Comparison of ENCODE assay signal across 21 cellular contexts in genomic region chr2:234462218-234462992, GRCh38. TPM values are rescaled to one million over a fixed set of nuclear protein-coding genes. Genes with fewer than 3 reads are reported as not detected.
A peak's percentile ranks its signal among the peaks of the same experiment; 100 is the strongest.
DNase-seq lines count a peak whose midpoint lies in the region; ATAC-seq, FAIRE-seq and TF ChIP-seq lines count a peak whose summit lies in the region.
"Had no signal": no experiment of that assay in that cellular context is flagged by ENCODE, and none has a peak within 500 bp of the region (broad histone marks: within the 10 kb centered on the region; RNA-seq: fewer than 3 reads in every experiment).

No MANE protein-coding gene starts in this region.

- no peak overlapping the region for H3K27ac ChIP-seq in kidney (ENCODE audit: low read depth in 2 of 2, low read length in 2 of 2)
- H3K27ac ChIP-seq: dorsolateral prefrontal cortex, esophagus muscularis mucosa, psoas muscle had no signal

- ATAC-seq in naive thymus-derived CD8-positive, alpha-beta T cell, result no peak
- ATAC-seq: heart left ventricle; psoas muscle; stimulated activated naive B cell treated with anti-CD40 and anti-IgM and Interleukin-4, amounts not matched to agents 10 μg/mL and 1 μg/mL and 100 μg/mL, for 72 hours had no signal

- no peak for FAIRE-seq in kidney (lab: Jason Lieb, UNC)
- FAIRE-seq in frontal cortex (lab: Jason Lieb, UNC), result no peak
- FAIRE-seq: GM19239 had no signal

- no peak for DNase-seq in activated CD4-positive, alpha-beta T cell treated with anti-CD3 and anti-CD28 coated beads, Interleukin-2, amount 10 ng/mL, durations not matched to agents 24 days and 14 days
- no peak for DNase-seq in activated CD4-positive, alpha-beta T cell treated with anti-CD3 and anti-CD28 coated beads for 1 hour
- DNase-seq in HuH-7 (ENCODE audit: low spot score) (peak; percentile 23), kidney (no peak), Kasumi-1 (lab: John Stamatoyannopoulos, UW) (no peak), frontal cortex (ENCODE audit: low spot score in 2 of 2) (no peak)
- DNase-seq in activated T-helper 2 cell treated with anti-CD3 and anti-CD28 coated beads, Interferon-gamma antibody, Interleukin-2, Interleukin-4, amounts not matched to agents 10 μg/mL and 5 μg/mL and 100 μg/mL, durations not matched to agents 14 hours and 24 hours and 36 hours (ENCODE audit: low spot score), result no peak
- no peak for DNase-seq in naive thymus-derived CD8-positive, alpha-beta T cell
- DNase-seq: activated CD4-positive, alpha-beta T cell treated with anti-CD3 and anti-CD28 coated beads, Interleukin-2, amount 50 U/mL, for 4 hours; activated gamma-delta T cell; C1 segment of cervical spinal cord; dorsolateral prefrontal cortex; heart left ventricle; islet precursor cell; Peyer's patch; psoas muscle; stimulated activated naive B cell treated with anti-CD40 and anti-IgM and Interleukin-4, amounts not matched to agents 10 μg/mL and 1 μg/mL and 100 μg/mL, for 72 hours had no signal

- H3K36me3 ChIP-seq in kidney (ENCODE audit: control insufficient read depth in 1 of 2, insufficient read depth in 2 of 2, low read length in 2 of 2), result no peaks in the 10 kb centered on the region
- H3K36me3 ChIP-seq: esophagus muscularis mucosa, heart left ventricle, Peyer's patch had no signal

- H3K27me3 Mint-ChIP-seq in activated CD4-positive, alpha-beta T cell treated with anti-CD3 and anti-CD28 coated beads, Interleukin-2, amount 10 ng/mL, durations not matched to agents 24 days and 14 days, result no peaks in the 10 kb centered on the region
- H3K27me3 Mint-ChIP-seq in activated T-helper 2 cell treated with anti-CD3 and anti-CD28 coated beads, Interferon-gamma antibody, Interleukin-2, Interleukin-4, amounts not matched to agents 10 μg/mL and 5 μg/mL and 100 μg/mL, durations not matched to agents 14 hours and 24 hours and 36 hours (ENCODE audit: low read depth), result no peaks in the 10 kb centered on the region
- no peaks in the 10 kb centered on the region for H3K27me3 Mint-ChIP-seq in naive thymus-derived CD8-positive, alpha-beta T cell

- peaks cover 14% of the 10 kb centered on the region for H3K36me3 Mint-ChIP-seq in activated CD4-positive, alpha-beta T cell treated with anti-CD3 and anti-CD28 coated beads, Interleukin-2, amount 10 ng/mL, durations not matched to agents 24 days and 14 days (ENCODE audit: low read depth)
- peaks cover 26% of the 10 kb centered on the region for H3K36me3 Mint-ChIP-seq in activated T-helper 2 cell treated with anti-CD3 and anti-CD28 coated beads, Interferon-gamma antibody, Interleukin-2, Interleukin-4, amounts not matched to agents 10 μg/mL and 5 μg/mL and 100 μg/mL, durations not matched to agents 14 hours and 24 hours and 36 hours (ENCODE audit: low read depth)
- no peaks in the 10 kb centered on the region for H3K36me3 Mint-ChIP-seq in naive thymus-derived CD8-positive, alpha-beta T cell

- H3K4me1 Mint-ChIP-seq in activated CD4-positive, alpha-beta T cell treated with anti-CD3 and anti-CD28 coated beads, Interleukin-2, amount 10 ng/mL, durations not matched to agents 24 days and 14 days, result peaks cover 57% of the 10 kb centered on the region
- peaks cover 60% of the 10 kb centered on the region for H3K4me1 Mint-ChIP-seq in activated T-helper 2 cell treated with anti-CD3 and anti-CD28 coated beads, Interferon-gamma antibody, Interleukin-2, Interleukin-4, amounts not matched to agents 10 μg/mL and 5 μg/mL and 100 μg/mL, durations not matched to agents 14 hours and 24 hours and 36 hours (ENCODE audit: low read depth)
- peaks cover 34 to 84% (median 70%) of the 10 kb centered on the region in 4 donors for H3K4me1 Mint-ChIP-seq in naive thymus-derived CD8-positive, alpha-beta T cell
- H3K4me1 Mint-ChIP-seq: brain, nephron had no signal

- POLR2A ChIA-PET in naive thymus-derived CD8-positive, alpha-beta T cell (lab: Charles Lee), result interaction anchor here (1.1 to 13.5 kb wide), 4 partner anchors 12 to 36 kb away, joined by 3 to 235 read pairs (median 23); partner anchors contain the start of gene ARL4C

- H3K4me3 ChIP-seq in kidney (ENCODE audit: low read length in 2 of 2), result no peak overlapping the region
- H3K4me3 ChIP-seq: dorsolateral prefrontal cortex, esophagus muscularis mucosa, heart left ventricle, Peyer's patch, psoas muscle had no signal

- no peaks in the 10 kb centered on the region for H3K9me3 ChIP-seq in kidney (ENCODE audit: control insufficient read depth in 1 of 2, low read length in 2 of 2)
- H3K9me3 ChIP-seq: Peyer's patch, psoas muscle had no signal

- H3K4me1 ChIP-seq in kidney (ENCODE audit: control insufficient read depth in 1 of 2, insufficient read depth in 1 of 2, low read depth in 1 of 2, low read length in 2 of 2), result no peaks in the 10 kb centered on the region
- H3K4me1 ChIP-seq: esophagus muscularis mucosa, Peyer's patch, psoas muscle had no signal

- H3K27ac Mint-ChIP-seq in activated CD4-positive, alpha-beta T cell treated with anti-CD3 and anti-CD28 coated beads, Interleukin-2, amount 10 ng/mL, durations not matched to agents 24 days and 14 days, result peak overlapping the region; percentile 32
- peak overlapping the region; percentile 8 for H3K27ac Mint-ChIP-seq in activated T-helper 2 cell treated with anti-CD3 and anti-CD28 coated beads, Interferon-gamma antibody, Interleukin-2, Interleukin-4, amounts not matched to agents 10 μg/mL and 5 μg/mL and 100 μg/mL, durations not matched to agents 14 hours and 24 hours and 36 hours
- H3K27ac Mint-ChIP-seq in naive thymus-derived CD8-positive, alpha-beta T cell, result peak overlapping the region; percentile 68 to 99 (median 96)
- H3K27ac Mint-ChIP-seq: brain; nephron; stimulated activated naive B cell treated with anti-CD40 and anti-IgM and Interleukin-4, amounts not matched to agents 10 μg/mL and 1 μg/mL and 100 μg/mL, for 72 hours had no signal

- no peak overlapping the region for H3K4me3 Mint-ChIP-seq in activated CD4-positive, alpha-beta T cell treated with anti-CD3 and anti-CD28 coated beads, Interleukin-2, amount 10 ng/mL, durations not matched to agents 24 days and 14 days
- no peak overlapping the region for H3K4me3 Mint-ChIP-seq in activated T-helper 2 cell treated with anti-CD3 and anti-CD28 coated beads, Interferon-gamma antibody, Interleukin-2, Interleukin-4, amounts not matched to agents 10 μg/mL and 5 μg/mL and 100 μg/mL, durations not matched to agents 14 hours and 24 hours and 36 hours (ENCODE audit: low read depth)
- H3K4me3 Mint-ChIP-seq in naive thymus-derived CD8-positive, alpha-beta T cell, result peak overlapping the region in 7 of 10 donors; percentile 0 to 69 (median 37)
- H3K4me3 Mint-ChIP-seq: brain; nephron; stimulated activated naive B cell treated with anti-CD40 and anti-IgM and Interleukin-4, amounts not matched to agents 10 μg/mL and 1 μg/mL and 100 μg/mL, for 72 hours had no signal

- intact Hi-C loops in activated CD4-positive, alpha-beta T cell treated with anti-CD3 and anti-CD28 coated beads, Interleukin-2, amount 10 ng/mL, durations not matched to agents 24 days and 14 days (cut with micrococcal nuclease), result no loop called here
- intact Hi-C loops in activated T-helper 2 cell treated with anti-CD3 and anti-CD28 coated beads, Interferon-gamma antibody, Interleukin-2, Interleukin-4, amounts not matched to agents 10 μg/mL and 5 μg/mL and 100 μg/mL, durations not matched to agents 14 hours and 24 hours and 36 hours (cut with micrococcal nuclease), result no loop called here
- intact Hi-C loops in kidney (cut with DNase I), result no loop called here

- no peak for TF ChIP-seq CTCF in kidney (IDR thresholded peaks at IDR 0.05; ENCODE audit: borderline replicate concordance, extremely low read depth, insufficient read depth)

- H3K9me3 Mint-ChIP-seq in activated CD4-positive, alpha-beta T cell treated with anti-CD3 and anti-CD28 coated beads, Interleukin-2, amount 10 ng/mL, durations not matched to agents 24 days and 14 days, result peaks cover 15% of the 10 kb centered on the region
- peaks cover 18% of the 10 kb centered on the region for H3K9me3 Mint-ChIP-seq in activated T-helper 2 cell treated with anti-CD3 and anti-CD28 coated beads, Interferon-gamma antibody, Interleukin-2, Interleukin-4, amounts not matched to agents 10 μg/mL and 5 μg/mL and 100 μg/mL, durations not matched to agents 14 hours and 24 hours and 36 hours
- peaks cover 0 to 6% (median 0%) of the 10 kb centered on the region in 9 donors for H3K9me3 Mint-ChIP-seq in naive thymus-derived CD8-positive, alpha-beta T cell

- no peak overlapping the region for H3K9ac ChIP-seq in kidney (ENCODE audit: low read length in 2 of 2)

RNA-seq across cellular contexts. Expression of gene ARL4C, which starts 34.5 kb away (rescaled TPM):
- total RNA-seq in activated CD4-positive, alpha-beta T cell treated with anti-CD3 and anti-CD28 coated beads, Interleukin-2, amount 10 ng/mL, durations not matched to agents 24 days and 14 days, result 43.2 and 45.0 TPM in 2 replicates
- 44.6 and 45.7 TPM in 2 replicates for total RNA-seq in activated T-helper 2 cell treated with anti-CD3 and anti-CD28 coated beads, Interferon-gamma antibody, Interleukin-2, Interleukin-4, amounts not matched to agents 10 μg/mL and 5 μg/mL and 100 μg/mL, durations not matched to agents 14 hours and 24 hours and 36 hours
- 100 to 1,000 TPM; 137 to 142 TPM for total RNA-seq in naive thymus-derived CD8-positive, alpha-beta T cell
- 100 to 1,000 TPM in 2 of 3 donors, 10 to 100 TPM in 1; 52.9 to 140 (median 112) TPM for polyA plus RNA-seq in naive thymus-derived CD8-positive, alpha-beta T cell
- total RNA-seq in kidney, result 62.0 TPM
- polyA plus RNA-seq in kidney (ENCODE audit: insufficient read depth, low read depth, low replicate concordance), result 2.7 TPM
- 41.2 TPM for total RNA-seq in frontal cortex

Comparison
In these comparisons a context has a peak if more than half of its experiments do, and no peak if none do; other contexts are left out.
1. H3K27ac Mint-ChIP-seq: peak in every context shown above with its lines; median percentile 96 in naive thymus-derived CD8-positive, alpha-beta T cell; 32 in activated CD4-positive, alpha-beta T cell treated with anti-CD3 and anti-CD28 coated beads, Interleukin-2, amount 10 ng/mL, durations not matched to agents 24 days and 14 days; 8 in activated T-helper 2 cell treated with anti-CD3 and anti-CD28 coated beads, Interferon-gamma antibody, Interleukin-2, Interleukin-4, amounts not matched to agents 10 μg/mL and 5 μg/mL and 100 μg/mL, durations not matched to agents 14 hours and 24 hours and 36 hours.
2. H3K4me3 Mint-ChIP-seq: peak in naive thymus-derived CD8-positive, alpha-beta T cell (7 of 10); none in activated CD4-positive, alpha-beta T cell treated with anti-CD3 and anti-CD28 coated beads, Interleukin-2, amount 10 ng/mL, durations not matched to agents 24 days and 14 days (single experiment) and activated T-helper 2 cell treated with anti-CD3 and anti-CD28 coated beads, Interferon-gamma antibody, Interleukin-2, Interleukin-4, amounts not matched to agents 10 μg/mL and 5 μg/mL and 100 μg/mL, durations not matched to agents 14 hours and 24 hours and 36 hours (single experiment).